ENCODE assay signal across 8 cellular contexts in the genomic region with DNA sequence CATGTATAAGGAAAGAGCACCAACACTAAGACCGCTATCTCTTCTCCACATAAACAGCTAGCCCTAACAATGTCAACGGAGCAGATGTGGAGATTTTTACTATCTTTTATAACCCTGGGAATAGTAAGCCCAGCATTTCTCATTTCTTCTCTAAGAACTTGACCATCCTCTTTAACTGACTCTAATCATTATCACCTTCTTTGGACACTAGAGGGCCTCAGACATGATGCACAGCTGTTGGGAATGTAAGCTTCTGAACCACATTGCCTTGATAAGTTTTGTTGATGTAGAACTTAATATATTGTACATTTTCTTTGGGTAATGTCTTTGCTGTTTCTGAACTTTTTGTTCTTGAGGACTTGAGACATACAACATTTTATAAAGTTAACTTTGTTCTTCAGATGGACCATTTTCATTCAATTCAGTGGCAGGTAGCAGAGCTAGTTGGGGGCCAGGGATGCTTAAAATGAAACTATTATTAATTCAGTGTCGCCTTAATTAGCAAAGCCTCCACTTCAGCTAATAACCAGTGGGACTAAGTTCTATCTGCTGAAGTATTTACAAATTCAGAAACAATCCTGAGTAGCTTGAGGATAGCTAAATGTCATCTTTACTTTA. TPM values are rescaled to one million over a fixed set of nuclear protein-coding genes. Genes with fewer than 3 reads are reported as not detected.
DNase-seq lines count a peak whose midpoint lies in the region; ATAC-seq, FAIRE-seq and TF ChIP-seq lines count a peak whose summit lies in the region.

No MANE protein-coding gene starts in this region.

- WGBS in gastroesophageal sphincter (ENCODE audit: low coverage in 1 of 2), 2 donors: 47% methylated on average over 3 of the region's 3 CpGs

- no peak for TF ChIP-seq EP300 in gastroesophageal sphincter (IDR thresholded peaks at IDR 0.05)

- H3K27me3 ChIP-seq in gastroesophageal sphincter: no peaks in the 10 kb centered on the region

- peak; percentile 95 for ATAC-seq in GM18498 (IDR thresholded peaks at IDR 0.05; ENCODE audit: unreplicated experiment)
- peak; percentile 82 for ATAC-seq in HG02763 (IDR thresholded peaks at IDR 0.05; ENCODE audit: unreplicated experiment)
- ATAC-seq in gastroesophageal sphincter: no peak

- peaks cover 0 to 8% (median 0%) of the 10 kb centered on the region in 3 donors for H3K4me1 ChIP-seq in gastroesophageal sphincter

- no peaks in the 10 kb centered on the region for H3K9me3 ChIP-seq in gastroesophageal sphincter

- no peak for TF ChIP-seq POLR2A in gastroesophageal sphincter (IDR thresholded peaks at IDR 0.05)

- H3K27ac ChIP-seq in gastroesophageal sphincter: no peak overlapping the region

- H3K36me3 ChIP-seq in gastroesophageal sphincter: peaks cover 0 to 62% of the 10 kb centered on the region in 2 donors

- no peak overlapping the region for H3K4me3 ChIP-seq in gastroesophageal sphincter

- peak; percentile 77 for FAIRE-seq in TTC549 (lab: Jason Lieb, UNC)

- DNase-seq in AG08395 (ENCODE audit: low spot score) (peak; percentile 62), NCI-H128 (lab: John Stamatoyannopoulos, UW; ENCODE audit: unreplicated experiment) (peak; percentile 35), retina (peak; percentile 20), GDM1 (lab: John Stamatoyannopoulos, UW) (no peak)

- TF ChIP-seq CTCF in gastroesophageal sphincter (IDR thresholded peaks at IDR 0.05): peak; percentile 47 to 62 (median 56)

RNA-seq across cellular contexts. Expression of gene TAGLN3, which starts 9.6 kb away (rescaled TPM):
- 1 to 10 TPM in 3 of 4 donors, not detected in 1; 1.1 to 2.7 (median 1.5) TPM for total RNA-seq in gastroesophageal sphincter

RNA-seq across cellular contexts. Expression of gene ABHD10, which starts 10.3 kb away (rescaled TPM):
- 10 to 100 TPM; 10.6 to 22.4 (median 17.1) TPM for total RNA-seq in gastroesophageal sphincter

RNA-seq across cellular contexts. Expression of gene TMPRSS7, which starts 45.4 kb away (rescaled TPM):
- not detected for total RNA-seq in gastroesophageal sphincter
